Comparison of ENCODE assay signal across 15 cellular contexts in genomic region chr11:48114740-48115139, GRCh38.
DNase-seq lines count a peak whose midpoint lies in the region; ATAC-seq, FAIRE-seq and TF ChIP-seq lines count a peak whose summit lies in the region.
"Had no signal": no experiment of that assay in that cellular context is flagged by ENCODE, and none has a peak within 500 bp of the region (broad histone marks: within the 10 kb centered on the region; RNA-seq: fewer than 3 reads in every experiment).

No MANE protein-coding gene starts in this region.

- intact Hi-C loops in OCI-LY7 (cut with micrococcal nuclease; ENCODE audit: unreplicated experiment), result loop anchor here (10.0 kb wide), 1 partner anchor 470 kb away; the partner anchor contains the start of gene MTCH2
- intact Hi-C loops in natural killer cell (cut with micrococcal nuclease), result loop anchor here (5.0 kb wide), 1 partner anchor 267 kb away; the partner anchor contains the start of gene NUP160

- H3K4me2 ChIP-seq in OCI-LY7 (ENCODE audit: low read length), result no peak overlapping the region
- H3K4me2 ChIP-seq: A549 had no signal

- TF ChIP-seq CTCF in OCI-LY7 (conservative IDR thresholded peaks at IDR 0.05; ENCODE audit: low read length) (no peak), endodermal cell (conservative IDR thresholded peaks at IDR 0.05) (no peak), natural killer cell (IDR thresholded peaks at IDR 0.05) (no peak)

- POLR2A ChIA-PET in OCI-LY7 (lab: Charles Lee), result interaction anchor here (0.9 kb wide), 1 partner anchor 180 kb away, joined by 3 read pairs; no protein-coding TSS in a partner anchor

- H3K27ac ChIP-seq in OCI-LY7 (ENCODE audit: low read depth, low read length, poor library complexity, severe bottlenecking) (no peak overlapping the region), endodermal cell (ENCODE audit: low read depth, low read length) (no peak overlapping the region)
- H3K27ac ChIP-seq: A549, C4-2B had no signal

- peaks cover 19% of the 10 kb centered on the region for H3K4me1 Mint-ChIP-seq in activated T-cell treated with anti-CD3 and anti-CD28 coated beads, Interleukin-2, amount 50 U/mL, for 72 hours (ENCODE audit: low read depth)
- H3K4me1 Mint-ChIP-seq in activated T-cell treated with anti-CD3 and anti-CD28 coated beads, Interleukin-2, amount 50 U/mL, for 4 hours (ENCODE audit: low read depth), result peaks cover 5% of the 10 kb centered on the region
- H3K4me1 Mint-ChIP-seq in IgD-negative memory B cell, result peaks cover 10 to 16% (median 15%) of the 10 kb centered on the region in 3 donors
- H3K4me1 Mint-ChIP-seq in endodermal cell, result peaks cover 2% of the 10 kb centered on the region
- peaks cover 10 to 15% of the 10 kb centered on the region in 2 donors for H3K4me1 Mint-ChIP-seq in natural killer cell

- 0 out of 2 replicates have a peak, but pooled peaks cover 4% of the 10 kb centered on the region for H3K79me2 ChIP-seq in OCI-LY7 (ENCODE audit: insufficient read depth, low read depth, low read length)

- no peak overlapping the region for H3K4me3 ChIP-seq in OCI-LY7 (ENCODE audit: low read depth, low read length, poor library complexity, severe bottlenecking)
- H3K4me3 ChIP-seq in endodermal cell (ENCODE audit: low read length), result peak overlapping the region; percentile 7
- H3K4me3 ChIP-seq: A549 had no signal

- H3K36me3 ChIP-seq in OCI-LY7 (ENCODE audit: insufficient read depth, low read length), result peaks cover 55% of the 10 kb centered on the region
- peaks cover 27% of the 10 kb centered on the region for H3K36me3 ChIP-seq in endodermal cell (ENCODE audit: control insufficient read depth, insufficient read depth, low read length)
- H3K36me3 ChIP-seq: BE2C had no signal

- no peak overlapping the region for H2AFZ ChIP-seq in OCI-LY7 (ENCODE audit: low read length)

- WGBS in endodermal cell (ENCODE audit: insufficient coverage in 1 of 2, insufficient read length in 1 of 2), 2 experiments, result 88 to 94% methylated on average over 1 of the region's 1 CpG

- H3K27ac Mint-ChIP-seq in activated T-cell treated with anti-CD3 and anti-CD28 coated beads, Interleukin-2, amount 50 U/mL, for 72 hours, result peak overlapping the region; percentile 83
- H3K27ac Mint-ChIP-seq in IgD-negative memory B cell (peak overlapping the region in 2 of 3 donors; percentile 43 to 73), endodermal cell (no peak overlapping the region), natural killer cell (peak overlapping the region in 1 of 2 donors; percentile 32)
- H3K27ac Mint-ChIP-seq: CD8-positive, alpha-beta T cell had no signal

- H3K9me3 ChIP-seq in OCI-LY7 (ENCODE audit: low read length) (peaks cover 34% of the 10 kb centered on the region; the same call in 1 of the 2 replicates), endodermal cell (ENCODE audit: control insufficient read depth, low read length) (peaks cover 33% of the 10 kb centered on the region)
- H3K9me3 ChIP-seq: BE2C had no signal

- no peaks in the 10 kb centered on the region for H3K9me2 ChIP-seq in OCI-LY7 (ENCODE audit: insufficient read depth, low read length)

- no peak for DNase-seq in activated T-cell treated with anti-CD3 and anti-CD28 coated beads, Interleukin-2, amount 50 U/mL, for 72 hours
- DNase-seq in activated T-cell treated with anti-CD3 and anti-CD28 coated beads, Interleukin-2, amount 50 U/mL, for 4 hours, result no peak
- DNase-seq in OCI-LY7 (ENCODE audit: low spot score), result peak; percentile 60
- DNase-seq in endodermal cell, result no peak
- no peak for DNase-seq in urothelium cell line (ENCODE audit: low spot score)
- no peak for DNase-seq in natural killer cell
- no peak for DNase-seq in activated CD8-positive, alpha-beta memory T cell treated with anti-CD3 and anti-CD28 coated beads for 24 hours
- DNase-seq: BE2C, Caco-2, HCEC 1CT had no signal

- peaks cover 11 to 22% of the 10 kb centered on the region in 2 donors for H3K36me3 Mint-ChIP-seq in activated T-cell treated with anti-CD3 and anti-CD28 coated beads, Interleukin-2, amount 50 U/mL, for 72 hours (ENCODE audit: insufficient read depth in 2 of 2)
- H3K36me3 Mint-ChIP-seq in activated T-cell treated with anti-CD3 and anti-CD28 coated beads, Interleukin-2, amount 50 U/mL, for 4 hours (ENCODE audit: insufficient read depth), result peaks cover 32% of the 10 kb centered on the region
- H3K36me3 Mint-ChIP-seq in IgD-negative memory B cell, result peaks cover 5% of the 10 kb centered on the region
- peaks cover 30% of the 10 kb centered on the region for H3K36me3 Mint-ChIP-seq in endodermal cell (ENCODE audit: low read depth)
- H3K36me3 Mint-ChIP-seq in natural killer cell, result peaks cover 18% of the 10 kb centered on the region

- no peaks in the 10 kb centered on the region for H3K27me3 Mint-ChIP-seq in activated T-cell treated with anti-CD3 and anti-CD28 coated beads, Interleukin-2, amount 50 U/mL, for 72 hours (ENCODE audit: low read depth)
- H3K27me3 Mint-ChIP-seq in activated T-cell treated with anti-CD3 and anti-CD28 coated beads, Interleukin-2, amount 50 U/mL, for 4 hours (ENCODE audit: low read depth), result no peaks in the 10 kb centered on the region
- H3K27me3 Mint-ChIP-seq in IgD-negative memory B cell (no peaks in the 10 kb centered on the region), endodermal cell (ENCODE audit: insufficient read depth) (no peaks in the 10 kb centered on the region), natural killer cell (ENCODE audit: low read depth in 2 of 2) (no peaks in the 10 kb centered on the region)

- FAIRE-seq in urothelium cell line (lab: Jason Lieb, UNC), result no peak
- FAIRE-seq: A549, GM18507 had no signal

- no peak for ATAC-seq in activated T-cell treated with anti-CD3 and anti-CD28 coated beads, Interleukin-2, amount 50 U/mL, for 72 hours (replicated peaks in 1 of 2)
- ATAC-seq in activated T-cell treated with anti-CD3 and anti-CD28 coated beads, Interleukin-2, amount 50 U/mL, for 4 hours, result no peak
- no peak for ATAC-seq in natural killer cell
- ATAC-seq: A549; CD8-positive, alpha-beta T cell had no signal

- peaks cover 7 to 9% of the 10 kb centered on the region in 2 donors for H3K9me3 Mint-ChIP-seq in activated T-cell treated with anti-CD3 and anti-CD28 coated beads, Interleukin-2, amount 50 U/mL, for 72 hours
- H3K9me3 Mint-ChIP-seq in activated T-cell treated with anti-CD3 and anti-CD28 coated beads, Interleukin-2, amount 50 U/mL, for 4 hours, result peaks cover 18% of the 10 kb centered on the region
- H3K9me3 Mint-ChIP-seq in IgD-negative memory B cell (peaks cover 4 to 17% (median 8%) of the 10 kb centered on the region in 3 donors), endodermal cell (peaks cover 13% of the 10 kb centered on the region), natural killer cell (peaks cover 7 to 10% of the 10 kb centered on the region in 2 donors)

- H3K4me3 Mint-ChIP-seq in activated T-cell treated with anti-CD3 and anti-CD28 coated beads, Interleukin-2, amount 50 U/mL, for 72 hours, result no peak overlapping the region
- H3K4me3 Mint-ChIP-seq in activated T-cell treated with anti-CD3 and anti-CD28 coated beads, Interleukin-2, amount 50 U/mL, for 4 hours, result no peak overlapping the region
- peak overlapping the region in 1 of 4 donors; percentile 67 for H3K4me3 Mint-ChIP-seq in IgD-negative memory B cell
- no peak overlapping the region for H3K4me3 Mint-ChIP-seq in endodermal cell
- no peak overlapping the region for H3K4me3 Mint-ChIP-seq in natural killer cell
- H3K4me3 Mint-ChIP-seq: CD8-positive, alpha-beta T cell had no signal

- peaks cover 15% of the 10 kb centered on the region for H3K4me1 ChIP-seq in OCI-LY7 (ENCODE audit: insufficient read depth, low read length, poor library complexity, severe bottlenecking)
- H3K4me1 ChIP-seq in endodermal cell (ENCODE audit: control insufficient read depth, insufficient read depth, low read length), result no peaks in the 10 kb centered on the region
- H3K4me1 ChIP-seq: BE2C had no signal

- CTCF ChIA-PET in OCI-LY7 (lab: Charles Lee; ENCODE audit: unreplicated experiment), result no interaction called here

- H3K27me3 ChIP-seq in endodermal cell (ENCODE audit: control insufficient read depth, insufficient read depth, low read length, poor library complexity, severe bottlenecking), result no peaks in the 10 kb centered on the region
- H3K27me3 ChIP-seq: BE2C had no signal

- H4K20me1 ChIP-seq in OCI-LY7 (ENCODE audit: insufficient read depth, low read length), result no peaks in the 10 kb centered on the region

- no TSS peak for BruUV-seq in OCI-LY7 (replicated peaks; lab: Mats Ljungman, UMichigan)

- no peak overlapping the region for H3K9ac ChIP-seq in endodermal cell (ENCODE audit: extremely low read depth, low read length, poor library complexity, severe bottlenecking)
